ENCODE assay signal across 16 cellular contexts in the genomic region with DNA sequence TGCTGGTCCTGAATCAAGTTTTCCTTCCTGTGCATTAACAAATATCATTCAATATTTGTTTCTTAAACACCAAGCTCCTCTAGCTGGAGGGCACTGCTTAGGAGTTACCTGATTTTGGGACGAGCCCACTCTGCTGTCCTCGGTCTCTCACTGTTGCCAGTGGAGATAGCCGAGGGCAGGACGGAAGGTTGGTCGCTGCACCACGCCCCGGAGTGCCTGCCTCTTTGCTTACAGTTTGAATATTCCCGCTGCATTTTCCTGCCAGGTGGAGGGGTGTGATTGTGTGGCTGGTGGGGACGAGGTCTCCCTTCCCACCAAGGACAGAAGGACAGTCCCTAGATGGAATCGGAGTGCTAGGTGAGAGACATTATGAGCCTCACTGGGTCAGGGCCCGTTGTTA.
"Had no signal": no experiment of that assay in that cellular context is flagged by ENCODE, and none has a peak within 500 bp of the region (broad histone marks: within the 10 kb centered on the region; RNA-seq: fewer than 3 reads in every experiment).

No MANE protein-coding gene starts in this region.

- H3K4me3 Mint-ChIP-seq: central memory CD8-positive, alpha-beta T cell; immature natural killer cell; naive thymus-derived CD8-positive, alpha-beta T cell had no signal

- H3K27ac ChIP-seq: gastrocnemius medialis, sigmoid colon, skin epidermis, stomach, thoracic aorta, transverse colon had no signal

- DNase-seq: effector memory CD4-positive, alpha-beta T cell; gastrocnemius medialis; immature natural killer cell; mesendoderm; stimulated activated CD4-positive, alpha-beta T cell treated with anti-CD3 and anti-CD28 coated beads, Interleukin-12 subunit alpha, Interleukin-12 subunit beta, amount 100 ng/mL, for 4 hours; stimulated activated naive CD4-positive, alpha-beta T cell; stomach; substantia nigra; transverse colon had no signal

- H3K4me1 ChIP-seq: gastrocnemius medialis, sigmoid colon, stomach, transverse colon had no signal

- H3K9me3 ChIP-seq: gastrocnemius medialis, sigmoid colon, thoracic aorta, transverse colon had no signal

- ATAC-seq: esophagus mucosa; gastrocnemius medialis; left ventricle myocardium superior; naive thymus-derived CD8-positive, alpha-beta T cell had no signal

- H3K4me1 Mint-ChIP-seq: central memory CD8-positive, alpha-beta T cell; immature natural killer cell; naive thymus-derived CD8-positive, alpha-beta T cell had no signal

- H3K27me3 ChIP-seq: gastrocnemius medialis, sigmoid colon, stomach, transverse colon had no signal

- H3K27ac Mint-ChIP-seq: immature natural killer cell had no signal

- H3K4me3 ChIP-seq: gastrocnemius medialis, sigmoid colon, skin epidermis, stomach, thoracic aorta, transverse colon had no signal

- H3K36me3 ChIP-seq: gastrocnemius medialis, sigmoid colon, thoracic aorta, transverse colon had no signal
